In the genomic region with DNA sequence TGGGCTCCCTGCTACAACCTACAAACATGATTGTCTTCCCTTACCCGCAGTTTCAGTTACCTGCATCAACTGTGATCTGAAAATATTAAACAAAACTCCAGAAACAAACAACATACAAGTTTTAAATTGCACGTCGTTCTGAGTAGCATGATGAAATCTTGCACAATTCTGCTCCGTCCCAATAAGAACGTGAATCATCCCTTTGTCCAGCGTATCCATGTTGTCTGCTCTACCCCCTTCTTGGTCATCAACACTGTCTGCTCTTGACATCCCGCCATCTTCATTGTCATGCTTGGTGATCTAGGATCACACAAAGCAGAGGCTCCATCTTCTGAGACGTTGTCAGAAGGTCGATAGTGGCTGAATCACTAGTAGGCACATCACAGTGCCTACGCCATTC, we compare ENCODE assay signal across 22 cellular contexts.
"Had no signal": no experiment of that assay in that cellular context is flagged by ENCODE, and none has a peak within 500 bp of the region (broad histone marks: within the 10 kb centered on the region; RNA-seq: fewer than 3 reads in every experiment).

No MANE protein-coding gene starts in this region.

- FAIRE-seq: astrocyte, RCC 7860 had no signal

- H3K9me3 ChIP-seq: MG63, SJSA1 had no signal

- DNase-seq: activated B cell treated with CpG ODN at 0.5 μM for 24 hours; activated CD4-positive, alpha-beta T cell treated with anti-CD3 and anti-CD28 coated beads for 1 hour; activated CD4-positive, alpha-beta T cell treated with anti-CD3 and anti-CD28 coated beads, Interleukin-2, amount 10 ng/mL, durations not matched to agents 24 days and 14 days; activated CD4-positive, alpha-beta T cell treated with anti-CD3 and anti-CD28 coated beads, Interleukin-2, amount 50 U/mL, for 48 hours; activated effector memory CD4-positive, alpha-beta T cell treated with anti-CD3 and anti-CD28 coated beads, Interleukin-2, amount 50 U/mL, for 16 hours; activated naive CD4-positive, alpha-beta T cell treated with anti-CD3 and anti-CD28 coated beads for 36 hours; activated T-cell treated with anti-CD3 and anti-CD28 coated beads, Interleukin-2, amount 50 U/mL, for 4 hours; amygdala; MG63; NCI-H1105 treated with DMSO at 0.1 percent for 48 hours; NCI-H1436 treated with DMSO at 0.1 percent for 48 hours; NCI-H187 treated with DMSO at 0.1 percent for 48 hours; NCI-H2171 treated with DMSO at 0.1 percent for 48 hours; NCI-H226; NCI-H526; NCI-H774; PC-3; SHP77 had no signal

- ATAC-seq: activated T-cell treated with anti-CD3 and anti-CD28 coated beads, Interleukin-2, amount 50 U/mL, for 4 hours; PC-3 had no signal

- H3K27ac ChIP-seq: cardiac muscle cell, SJSA1 had no signal

- H3K4me3 ChIP-seq: cardiac muscle cell, MG63, SJSA1 had no signal

- H3K4me1 ChIP-seq: SJSA1 had no signal

- H3K27me3 ChIP-seq: cardiac muscle cell, MG63, SJSA1 had no signal

- H3K36me3 ChIP-seq: cardiac muscle cell, MG63, SJSA1 had no signal
